In the genomic region with DNA sequence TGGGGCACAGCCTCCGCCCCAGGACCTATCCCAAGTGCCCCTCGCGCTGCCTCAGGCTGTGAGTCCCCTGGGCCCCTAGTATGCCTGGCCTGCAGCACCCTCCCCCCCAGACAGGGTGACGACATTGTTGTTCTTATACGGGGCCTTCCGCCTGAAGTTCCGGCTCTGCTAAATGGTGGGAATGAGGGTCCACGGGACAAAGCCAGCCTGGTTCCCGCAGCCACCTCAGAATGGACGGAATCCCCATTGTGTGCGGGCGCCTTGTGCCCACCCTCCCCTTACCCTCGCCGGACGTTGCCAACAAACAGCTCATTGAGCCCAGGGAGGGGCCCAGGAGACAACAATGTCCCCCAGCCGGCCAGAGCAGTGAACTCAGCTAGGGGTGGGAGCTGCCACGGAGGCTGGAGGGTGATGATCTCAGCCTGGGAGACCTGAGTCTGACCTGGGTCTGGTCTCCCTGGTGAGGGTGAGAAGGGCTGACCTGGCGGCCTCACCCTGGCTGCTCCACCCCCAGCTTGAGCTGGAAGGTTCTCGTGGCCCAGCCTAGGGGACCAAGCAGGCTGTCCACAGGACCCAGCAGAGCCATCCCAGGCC, we compare ENCODE assay signal across 1 cellular context.
A peak's percentile ranks its signal among the peaks of the same experiment; 100 is the strongest.
TF ChIP-seq lines count a peak whose summit lies in the region.

No MANE protein-coding gene starts in this region.

TF ChIP-seq in HepG2, 621 proteins besides CTCF, POLR2A, EP300 and RAD21 (continued from another document):
- no peak for TF ChIP-seq SNAI1 (CRISPR knock-in tag; IDR thresholded peaks at IDR 0.05; ENCODE audit: borderline replicate concordance)
- TF ChIP-seq ZNF143 (CRISPR knock-in tag; IDR thresholded peaks at IDR 0.05), result no peak
- TF ChIP-seq, protein P1, sequence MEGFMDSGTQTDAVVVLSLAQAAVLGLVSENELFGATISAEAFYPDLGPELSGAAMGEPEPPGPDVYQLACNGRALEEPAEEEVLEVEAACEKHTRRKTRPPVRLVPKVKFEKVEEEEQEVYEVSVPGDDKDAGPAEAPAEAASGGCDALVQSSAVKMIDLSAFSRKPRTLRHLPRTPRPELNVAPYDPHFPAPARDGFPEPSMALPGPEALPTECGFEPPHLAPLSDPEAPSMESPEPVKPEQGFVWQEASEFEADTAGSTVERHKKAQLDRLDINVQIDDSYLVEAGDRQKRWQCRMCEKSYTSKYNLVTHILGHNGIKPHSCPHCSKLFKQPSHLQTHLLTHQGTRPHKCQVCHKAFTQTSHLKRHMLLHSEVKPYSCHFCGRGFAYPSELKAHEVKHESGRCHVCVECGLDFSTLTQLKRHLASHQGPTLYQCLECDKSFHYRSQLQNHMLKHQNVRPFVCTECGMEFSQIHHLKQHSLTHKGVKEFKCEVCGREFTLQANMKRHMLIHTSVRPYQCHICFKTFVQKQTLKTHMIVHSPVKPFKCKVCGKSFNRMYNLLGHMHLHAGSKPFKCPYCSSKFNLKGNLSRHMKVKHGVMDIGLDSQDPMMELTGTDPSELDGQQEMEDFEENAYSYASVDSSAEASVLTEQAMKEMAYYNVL (CRISPR knock-in tag; IDR thresholded peaks at IDR 0.05; ENCODE audit: borderline replicate concordance), result peak; percentile 34; the same call in 1 of the 2 replicates
- TF ChIP-seq, protein P2, sequence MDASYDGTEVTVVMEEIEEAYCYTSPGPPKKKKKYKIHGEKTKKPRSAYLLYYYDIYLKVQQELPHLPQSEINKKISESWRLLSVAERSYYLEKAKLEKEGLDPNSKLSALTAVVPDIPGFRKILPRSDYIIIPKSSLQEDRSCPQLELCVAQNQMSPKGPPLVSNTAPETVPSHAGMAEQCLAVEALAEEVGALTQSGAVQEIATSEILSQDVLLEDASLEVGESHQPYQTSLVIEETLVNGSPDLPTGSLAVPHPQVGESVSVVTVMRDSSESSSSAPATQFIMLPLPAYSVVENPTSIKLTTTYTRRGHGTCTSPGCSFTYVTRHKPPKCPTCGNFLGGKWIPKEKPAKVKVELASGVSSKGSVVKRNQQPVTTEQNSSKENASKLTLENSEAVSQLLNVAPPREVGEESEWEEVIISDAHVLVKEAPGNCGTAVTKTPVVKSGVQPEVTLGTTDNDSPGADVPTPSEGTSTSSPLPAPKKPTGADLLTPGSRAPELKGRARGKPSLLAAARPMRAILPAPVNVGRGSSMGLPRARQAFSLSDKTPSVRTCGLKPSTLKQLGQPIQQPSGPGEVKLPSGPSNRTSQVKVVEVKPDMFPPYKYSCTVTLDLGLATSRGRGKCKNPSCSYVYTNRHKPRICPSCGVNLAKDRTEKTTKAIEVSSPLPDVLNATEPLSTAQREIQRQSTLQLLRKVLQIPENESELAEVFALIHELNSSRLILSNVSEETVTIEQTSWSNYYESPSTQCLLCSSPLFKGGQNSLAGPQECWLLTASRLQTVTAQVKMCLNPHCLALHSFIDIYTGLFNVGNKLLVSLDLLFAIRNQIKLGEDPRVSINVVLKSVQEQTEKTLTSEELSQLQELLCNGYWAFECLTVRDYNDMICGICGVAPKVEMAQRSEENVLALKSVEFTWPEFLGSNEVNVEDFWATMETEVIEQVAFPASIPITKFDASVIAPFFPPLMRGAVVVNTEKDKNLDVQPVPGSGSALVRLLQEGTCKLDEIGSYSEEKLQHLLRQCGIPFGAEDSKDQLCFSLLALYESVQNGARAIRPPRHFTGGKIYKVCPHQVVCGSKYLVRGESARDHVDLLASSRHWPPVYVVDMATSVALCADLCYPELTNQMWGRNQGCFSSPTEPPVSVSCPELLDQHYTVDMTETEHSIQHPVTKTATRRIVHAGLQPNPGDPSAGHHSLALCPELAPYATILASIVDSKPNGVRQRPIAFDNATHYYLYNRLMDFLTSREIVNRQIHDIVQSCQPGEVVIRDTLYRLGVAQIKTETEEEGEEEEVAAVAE (CRISPR knock-in tag; IDR thresholded peaks at IDR 0.05; ENCODE audit: borderline replicate concordance), result no peak
- no peak for TF ChIP-seq ZMAT3 (CRISPR knock-in tag; conservative IDR thresholded peaks at IDR 0.05)
- no peak for TF ChIP-seq ZNF883 (CRISPR knock-in tag; IDR thresholded peaks at IDR 0.05; ENCODE audit: not compliant biosample characterization)
- TF ChIP-seq, protein P3, sequence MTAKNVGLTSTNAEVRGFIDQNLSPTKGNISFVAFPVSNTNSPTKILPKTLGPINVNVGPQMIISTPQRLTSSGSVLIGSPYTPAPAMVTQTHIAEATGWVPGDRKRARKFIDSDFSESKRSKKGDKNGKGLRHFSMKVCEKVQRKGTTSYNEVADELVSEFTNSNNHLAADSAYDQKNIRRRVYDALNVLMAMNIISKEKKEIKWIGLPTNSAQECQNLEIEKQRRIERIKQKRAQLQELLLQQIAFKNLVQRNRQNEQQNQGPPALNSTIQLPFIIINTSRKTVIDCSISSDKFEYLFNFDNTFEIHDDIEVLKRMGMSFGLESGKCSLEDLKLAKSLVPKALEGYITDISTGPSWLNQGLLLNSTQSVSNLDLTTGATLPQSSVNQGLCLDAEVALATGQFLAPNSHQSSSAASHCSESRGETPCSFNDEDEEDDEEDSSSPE (CRISPR knock-in tag; IDR thresholded peaks at IDR 0.05), result no peak
- TF ChIP-seq DMAP1 (CRISPR knock-in tag; IDR thresholded peaks at IDR 0.05), result 0 out of 2 replicates have a peak, but pooled peaks have one; percentile 42
- TF ChIP-seq ZNF230 (CRISPR knock-in tag; IDR thresholded peaks at IDR 0.05), result no peak
- TF ChIP-seq ZNF781 (CRISPR knock-in tag; IDR thresholded peaks at IDR 0.05; ENCODE audit: borderline replicate concordance, not compliant biosample characterization), result no peak
- TF ChIP-seq ZMYM4 (CRISPR knock-in tag; IDR thresholded peaks at IDR 0.05), result no peak
- peak; percentile 45 for TF ChIP-seq ELF1 (CRISPR knock-in tag; IDR thresholded peaks at IDR 0.05)
- no peak for TF ChIP-seq HOXD1 (CRISPR knock-in tag; IDR thresholded peaks at IDR 0.05)
- TF ChIP-seq, protein P4, sequence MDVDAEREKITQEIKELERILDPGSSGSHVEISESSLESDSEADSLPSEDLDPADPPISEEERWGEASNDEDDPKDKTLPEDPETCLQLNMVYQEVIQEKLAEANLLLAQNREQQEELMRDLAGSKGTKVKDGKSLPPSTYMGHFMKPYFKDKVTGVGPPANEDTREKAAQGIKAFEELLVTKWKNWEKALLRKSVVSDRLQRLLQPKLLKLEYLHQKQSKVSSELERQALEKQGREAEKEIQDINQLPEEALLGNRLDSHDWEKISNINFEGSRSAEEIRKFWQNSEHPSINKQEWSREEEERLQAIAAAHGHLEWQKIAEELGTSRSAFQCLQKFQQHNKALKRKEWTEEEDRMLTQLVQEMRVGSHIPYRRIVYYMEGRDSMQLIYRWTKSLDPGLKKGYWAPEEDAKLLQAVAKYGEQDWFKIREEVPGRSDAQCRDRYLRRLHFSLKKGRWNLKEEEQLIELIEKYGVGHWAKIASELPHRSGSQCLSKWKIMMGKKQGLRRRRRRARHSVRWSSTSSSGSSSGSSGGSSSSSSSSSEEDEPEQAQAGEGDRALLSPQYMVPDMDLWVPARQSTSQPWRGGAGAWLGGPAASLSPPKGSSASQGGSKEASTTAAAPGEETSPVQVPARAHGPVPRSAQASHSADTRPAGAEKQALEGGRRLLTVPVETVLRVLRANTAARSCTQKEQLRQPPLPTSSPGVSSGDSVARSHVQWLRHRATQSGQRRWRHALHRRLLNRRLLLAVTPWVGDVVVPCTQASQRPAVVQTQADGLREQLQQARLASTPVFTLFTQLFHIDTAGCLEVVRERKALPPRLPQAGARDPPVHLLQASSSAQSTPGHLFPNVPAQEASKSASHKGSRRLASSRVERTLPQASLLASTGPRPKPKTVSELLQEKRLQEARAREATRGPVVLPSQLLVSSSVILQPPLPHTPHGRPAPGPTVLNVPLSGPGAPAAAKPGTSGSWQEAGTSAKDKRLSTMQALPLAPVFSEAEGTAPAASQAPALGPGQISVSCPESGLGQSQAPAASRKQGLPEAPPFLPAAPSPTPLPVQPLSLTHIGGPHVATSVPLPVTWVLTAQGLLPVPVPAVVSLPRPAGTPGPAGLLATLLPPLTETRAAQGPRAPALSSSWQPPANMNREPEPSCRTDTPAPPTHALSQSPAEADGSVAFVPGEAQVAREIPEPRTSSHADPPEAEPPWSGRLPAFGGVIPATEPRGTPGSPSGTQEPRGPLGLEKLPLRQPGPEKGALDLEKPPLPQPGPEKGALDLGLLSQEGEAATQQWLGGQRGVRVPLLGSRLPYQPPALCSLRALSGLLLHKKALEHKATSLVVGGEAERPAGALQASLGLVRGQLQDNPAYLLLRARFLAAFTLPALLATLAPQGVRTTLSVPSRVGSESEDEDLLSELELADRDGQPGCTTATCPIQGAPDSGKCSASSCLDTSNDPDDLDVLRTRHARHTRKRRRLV (CRISPR knock-in tag; IDR thresholded peaks at IDR 0.05), result no peak
- TF ChIP-seq ZNF224 (CRISPR knock-in tag; IDR thresholded peaks at IDR 0.05), result no peak
- TF ChIP-seq ZNF607 (CRISPR knock-in tag; IDR thresholded peaks at IDR 0.05; ENCODE audit: borderline replicate concordance), result peak; percentile 64; the same call in 1 of the 2 replicates
- TF ChIP-seq PHF21A (CRISPR knock-in tag; IDR thresholded peaks at IDR 0.05), result peak; percentile 59
- TF ChIP-seq RCOR2 (CRISPR knock-in tag; IDR thresholded peaks at IDR 0.05), result no peak
- TF ChIP-seq ZNF749 (CRISPR knock-in tag; IDR thresholded peaks at IDR 0.05; ENCODE audit: borderline replicate concordance), result no peak
- TF ChIP-seq, protein P5, sequence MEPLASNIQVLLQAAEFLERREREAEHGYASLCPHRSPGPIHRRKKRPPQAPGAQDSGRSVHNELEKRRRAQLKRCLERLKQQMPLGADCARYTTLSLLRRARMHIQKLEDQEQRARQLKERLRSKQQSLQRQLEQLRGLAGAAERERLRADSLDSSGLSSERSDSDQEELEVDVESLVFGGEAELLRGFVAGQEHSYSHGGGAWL (CRISPR knock-in tag; IDR thresholded peaks at IDR 0.05), result 0 out of 2 replicates have a peak, but pooled peaks have one; percentile 49
- TF ChIP-seq CEBPG (CRISPR knock-in tag; IDR thresholded peaks at IDR 0.05), result peak; percentile 41; the same call in 1 of the 2 replicates
- TF ChIP-seq, protein P6, sequence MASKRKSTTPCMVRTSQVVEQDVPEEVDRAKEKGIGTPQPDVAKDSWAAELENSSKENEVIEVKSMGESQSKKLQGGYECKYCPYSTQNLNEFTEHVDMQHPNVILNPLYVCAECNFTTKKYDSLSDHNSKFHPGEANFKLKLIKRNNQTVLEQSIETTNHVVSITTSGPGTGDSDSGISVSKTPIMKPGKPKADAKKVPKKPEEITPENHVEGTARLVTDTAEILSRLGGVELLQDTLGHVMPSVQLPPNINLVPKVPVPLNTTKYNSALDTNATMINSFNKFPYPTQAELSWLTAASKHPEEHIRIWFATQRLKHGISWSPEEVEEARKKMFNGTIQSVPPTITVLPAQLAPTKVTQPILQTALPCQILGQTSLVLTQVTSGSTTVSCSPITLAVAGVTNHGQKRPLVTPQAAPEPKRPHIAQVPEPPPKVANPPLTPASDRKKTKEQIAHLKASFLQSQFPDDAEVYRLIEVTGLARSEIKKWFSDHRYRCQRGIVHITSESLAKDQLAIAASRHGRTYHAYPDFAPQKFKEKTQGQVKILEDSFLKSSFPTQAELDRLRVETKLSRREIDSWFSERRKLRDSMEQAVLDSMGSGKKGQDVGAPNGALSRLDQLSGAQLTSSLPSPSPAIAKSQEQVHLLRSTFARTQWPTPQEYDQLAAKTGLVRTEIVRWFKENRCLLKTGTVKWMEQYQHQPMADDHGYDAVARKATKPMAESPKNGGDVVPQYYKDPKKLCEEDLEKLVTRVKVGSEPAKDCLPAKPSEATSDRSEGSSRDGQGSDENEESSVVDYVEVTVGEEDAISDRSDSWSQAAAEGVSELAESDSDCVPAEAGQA (IDR thresholded peaks at IDR 0.05; ENCODE audit: low read depth), result no peak
- TF ChIP-seq, protein P6 (CRISPR knock-in tag; IDR thresholded peaks at IDR 0.05; ENCODE audit: borderline replicate concordance), result no peak
- TF ChIP-seq NR2F1 (CRISPR knock-in tag; IDR thresholded peaks at IDR 0.05), result no peak
- no peak for TF ChIP-seq MBNL3 (CRISPR knock-in tag; conservative IDR thresholded peaks at IDR 0.05)
- TF ChIP-seq KDM3A (CRISPR knock-in tag; IDR thresholded peaks at IDR 0.05; ENCODE audit: low read depth), result no peak
- TF ChIP-seq NFRKB (IDR thresholded peaks at IDR 0.05), result no peak
- no peak for TF ChIP-seq ESRRA (CRISPR knock-in tag; IDR thresholded peaks at IDR 0.05; ENCODE audit: low read depth)
- TF ChIP-seq, protein P7, sequence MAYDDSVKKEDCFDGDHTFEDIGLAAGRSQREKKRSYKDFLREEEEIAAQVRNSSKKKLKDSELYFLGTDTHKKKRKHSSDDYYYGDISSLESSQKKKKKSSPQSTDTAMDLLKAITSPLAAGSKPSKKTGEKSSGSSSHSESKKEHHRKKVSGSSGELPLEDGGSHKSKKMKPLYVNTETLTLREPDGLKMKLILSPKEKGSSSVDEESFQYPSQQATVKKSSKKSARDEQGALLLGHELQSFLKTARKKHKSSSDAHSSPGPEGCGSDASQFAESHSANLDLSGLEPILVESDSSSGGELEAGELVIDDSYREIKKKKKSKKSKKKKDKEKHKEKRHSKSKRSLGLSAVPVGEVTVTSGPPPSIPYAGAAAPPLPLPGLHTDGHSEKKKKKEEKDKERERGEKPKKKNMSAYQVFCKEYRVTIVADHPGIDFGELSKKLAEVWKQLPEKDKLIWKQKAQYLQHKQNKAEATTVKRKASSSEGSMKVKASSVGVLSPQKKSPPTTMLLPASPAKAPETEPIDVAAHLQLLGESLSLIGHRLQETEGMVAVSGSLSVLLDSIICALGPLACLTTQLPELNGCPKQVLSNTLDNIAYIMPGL (CRISPR knock-in tag; IDR thresholded peaks at IDR 0.05; ENCODE audit: borderline replicate concordance in 1 of 2, low read depth in 1 of 2), result 0 out of 4 replicates have a peak, but pooled peaks of 1 of the 2 experiments have one; percentile 20
- TF ChIP-seq SMC3 (IDR thresholded peaks at IDR 0.05; ENCODE audit: low read length), result no peak
- TF ChIP-seq NCOA2 (CRISPR knock-in tag; IDR thresholded peaks at IDR 0.05), result no peak
- TF ChIP-seq DR1 (CRISPR knock-in tag; IDR thresholded peaks at IDR 0.05), result no peak
